10 cellular contexts compared by ENCODE assay signal in genomic region chr21:45072963-45073300, GRCh38. TPM values are rescaled to one million over a fixed set of nuclear protein-coding genes. Genes with fewer than 3 reads are reported as not detected.
DNase-seq lines count a peak whose midpoint lies in the region; ATAC-seq, FAIRE-seq and TF ChIP-seq lines count a peak whose summit lies in the region.
"Had no signal": no experiment of that assay in that cellular context is flagged by ENCODE, and none has a peak within 500 bp of the region (broad histone marks: within the 10 kb centered on the region; RNA-seq: fewer than 3 reads in every experiment).

No MANE protein-coding gene starts in this region.

- DNase-seq in SK-N-SH (no peak), HCT116 (ENCODE audit: low read depth, low spot score) (no peak), H1 (ENCODE audit: low read depth in 1 of 2, low spot score in 2 of 2) (no peak), retina (peak; percentile 33), GM19238 (ENCODE audit: insufficient read length, low spot score) (no peak)
- DNase-seq: 8988T, MV-4-11 had no signal

- H3K4me1 Mint-ChIP-seq in stimulated activated memory B cell treated with anti-CD40 and anti-IgM and Interleukin-4, amounts not matched to agents 10 μg/mL and 1 μg/mL and 100 μg/mL, for 72 hours, result peaks cover 24% of the 10 kb centered on the region

- H3K9me3 ChIP-seq in SK-N-SH (no peaks in the 10 kb centered on the region), HCT116 (ENCODE audit: control insufficient read depth in 1 of 2, insufficient read depth in 1 of 2, low read depth in 1 of 2, low read length in 2 of 2) (no peaks in the 10 kb centered on the region), H1 (ENCODE audit: insufficient read depth in 2 of 2, low read depth in 1 of 2, low read length in 1 of 2) (no peaks in the 10 kb centered on the region)

- peak overlapping the region; percentile 72; the same call in 1 of the 2 replicates for H2BK15ac ChIP-seq in H1 (ENCODE audit: low read length)

- no peak overlapping the region for H3K23ac ChIP-seq in H1 (ENCODE audit: insufficient read length)

- TF ChIP-seq RAD21 in SK-N-SH (IDR thresholded peaks at IDR 0.05; ENCODE audit: low read length) (no peak), HCT116 (IDR thresholded peaks at IDR 0.05; ENCODE audit: low read depth) (no peak), H1 (IDR thresholded peaks at IDR 0.05 in 1 of 2, conservative IDR thresholded peaks at IDR 0.05 in 1 of 2; ENCODE audit: low read depth in 2 of 2, low read length in 2 of 2) (no peak)

- CTCF ChIA-PET in SK-N-SH (lab: Yijun Ruan, JAX), result interaction anchor here (0.9 to 2.7 kb wide), 4 partner anchors 25 to 65 kb away, joined by 3 to 19 read pairs (median 3); no protein-coding TSS in a partner anchor
- CTCF ChIA-PET in HCT116 (lab: Charles Lee), result no interaction called here
- CTCF ChIA-PET in H1 (lab: Charles Lee; ENCODE audit: partially characterized antibody), result interaction anchor here (0.8 to 2.8 kb wide), 3 partner anchors 24 to 65 kb away, joined by 4 to 9 read pairs (median 4); no protein-coding TSS in a partner anchor

- H3K27me3 Mint-ChIP-seq in stimulated activated memory B cell treated with anti-CD40 and anti-IgM and Interleukin-4, amounts not matched to agents 10 μg/mL and 1 μg/mL and 100 μg/mL, for 72 hours, result no peaks in the 10 kb centered on the region

- H4K20me1 ChIP-seq in SK-N-SH (ENCODE audit: insufficient read depth) (no peaks in the 10 kb centered on the region), HCT116 (ENCODE audit: insufficient read depth) (no peaks in the 10 kb centered on the region), H1 (replicated peaks in 1 of 2; ENCODE audit: control insufficient read depth in 1 of 2, insufficient read depth in 2 of 2, low read length in 2 of 2) (peaks cover 3 to 11% of the 10 kb centered on the region in 2 experiments)

- no peak overlapping the region for H2BK120ac ChIP-seq in H1 (replicated peaks; ENCODE audit: low read depth, low read length)

- no peaks in the 10 kb centered on the region for H3K79me1 ChIP-seq in H1 (ENCODE audit: low read depth, low read length)

- H3F3A ChIP-seq in SK-N-SH (replicated peaks; ENCODE audit: insufficient read depth), result peaks cover 3% of the 10 kb centered on the region

- RAD21 ChIA-PET in HCT116 (lab: Charles Lee; ENCODE audit: low non-redundant PET in 1 of 2, low total read pairs in 2 of 2, uncharacterized antibody in 2 of 2, unreplicated experiment in 2 of 2), result no interaction called here

- H2AFZ ChIP-seq in SK-N-SH (ENCODE audit: low read depth) (no peak overlapping the region), HCT116 (ENCODE audit: low read depth, low read length, poor library complexity, severe bottlenecking) (no peak overlapping the region), H1 (ENCODE audit: low read length) (no peak overlapping the region)

- intact Hi-C loops in HCT116 (cut with micrococcal nuclease), result no loop called here

- no peak overlapping the region for H2AK5ac ChIP-seq in H1 (ENCODE audit: low read depth, low read length)

- no peak overlapping the region for H2BK20ac ChIP-seq in H1 (ENCODE audit: low read length)

- H3K27ac Mint-ChIP-seq in stimulated activated memory B cell treated with anti-CD40 and anti-IgM and Interleukin-4, amounts not matched to agents 10 μg/mL and 1 μg/mL and 100 μg/mL, for 72 hours, result no peak overlapping the region

- TF ChIP-seq EP300 in SK-N-SH (IDR thresholded peaks at IDR 0.05; ENCODE audit: borderline replicate concordance in 1 of 2, low read depth in 1 of 2, low read length in 1 of 2) (no peak), H1 (IDR thresholded peaks at IDR 0.05; ENCODE audit: borderline replicate concordance in 1 of 2, low read depth in 2 of 2, low read length in 2 of 2) (no peak)

- no peak overlapping the region for H3K4me3 Mint-ChIP-seq in stimulated activated memory B cell treated with anti-CD40 and anti-IgM and Interleukin-4, amounts not matched to agents 10 μg/mL and 1 μg/mL and 100 μg/mL, for 72 hours

- H4K8ac ChIP-seq in H1 (ENCODE audit: extremely low read depth, insufficient read depth, low read length), result no peak overlapping the region

- H3K14ac ChIP-seq in H1 (ENCODE audit: insufficient read length), result no peak overlapping the region

- H3K23me2 ChIP-seq in H1 (ENCODE audit: low read depth, low read length), result peaks cover 8% of the 10 kb centered on the region; the same call in 1 of the 2 replicates

- H3K36me3 ChIP-seq in SK-N-SH (replicated peaks in 1 of 2; ENCODE audit: control insufficient read depth in 1 of 2, insufficient read depth in 2 of 2, low read length in 1 of 2), result no peaks in the 10 kb centered on the region
- no peaks in the 10 kb centered on the region for H3K36me3 ChIP-seq in HCT116 (ENCODE audit: control insufficient read depth in 1 of 2, insufficient read depth in 2 of 2, low read length in 2 of 2)
- H3K36me3 ChIP-seq in H1 (ENCODE audit: control insufficient read depth in 2 of 4, insufficient read depth in 4 of 4, low read length in 3 of 4), result no peaks in the 10 kb centered on the region

- H3K27ac ChIP-seq in SK-N-SH (ENCODE audit: low read depth in 2 of 2, low read length in 1 of 2) (no peak overlapping the region), HCT116 (ENCODE audit: low read depth, low read length) (no peak overlapping the region), H1 (ENCODE audit: low read depth, low read length) (no peak overlapping the region)

- TF ChIP-seq CTCF in SK-N-SH (IDR thresholded peaks at IDR 0.05), result no peak
- TF ChIP-seq CTCF in HCT116 (IDR thresholded peaks at IDR 0.05 in 2 of 3, conservative IDR thresholded peaks at IDR 0.05 in 1 of 3; ENCODE audit: borderline replicate concordance in 1 of 3, insufficient read depth in 1 of 3, low read depth in 2 of 3, low read length in 2 of 3), result no peak
- TF ChIP-seq CTCF in H1 (IDR thresholded peaks at IDR 0.05; ENCODE audit: control extremely low read depth in 1 of 3, insufficient read depth in 1 of 3, low read depth in 1 of 3, low read length in 3 of 3), result no peak

- peaks cover 21% of the 10 kb centered on the region; the same call in 1 of the 2 replicates for H3K79me2 ChIP-seq in SK-N-SH (ENCODE audit: insufficient read depth)
- peaks cover 13% of the 10 kb centered on the region; the same call in 1 of the 2 replicates for H3K79me2 ChIP-seq in HCT116 (ENCODE audit: insufficient read depth, low read length)
- no peaks in the 10 kb centered on the region; a peak in 1 of 4 replicates for H3K79me2 ChIP-seq in H1 (ENCODE audit: control insufficient read depth in 1 of 2, insufficient read depth in 2 of 2, low read length in 2 of 2)

- H3K4ac ChIP-seq in H1 (replicated peaks; ENCODE audit: insufficient read length, low read depth, low read length), result no peak overlapping the region

- H3K27me3 ChIP-seq in SK-N-SH (ENCODE audit: insufficient read depth) (no peaks in the 10 kb centered on the region), HCT116 (ENCODE audit: insufficient read depth, low read length) (no peaks in the 10 kb centered on the region), H1 (replicated peaks in 1 of 4; ENCODE audit: control insufficient read depth in 3 of 4, extremely low read depth in 1 of 4, insufficient read depth in 3 of 4, low read length in 3 of 4) (peaks cover 4 to 18% (median 14%) of the 10 kb centered on the region in 4 experiments; a peak in 6 of 7 replicates)

- H3K36me3 Mint-ChIP-seq in stimulated activated memory B cell treated with anti-CD40 and anti-IgM and Interleukin-4, amounts not matched to agents 10 μg/mL and 1 μg/mL and 100 μg/mL, for 72 hours, result no peaks in the 10 kb centered on the region

- H2BK12ac ChIP-seq in H1 (ENCODE audit: low read depth, low read length), result no peak overlapping the region

- TF ChIP-seq POLR2A in HCT116 (IDR thresholded peaks at IDR 0.05; ENCODE audit: borderline replicate concordance, extremely low read depth, insufficient read depth, insufficient read length) (no peak), H1 (IDR thresholded peaks at IDR 0.05; ENCODE audit: control extremely low read depth in 1 of 2, low read depth in 2 of 2, low read length in 2 of 2) (no peak)

- no peak overlapping the region for H3K9ac ChIP-seq in SK-N-SH
- no peak overlapping the region for H3K9ac ChIP-seq in HCT116 (ENCODE audit: low read length)
- no peak overlapping the region for H3K9ac ChIP-seq in H1 (replicated peaks in 1 of 4; ENCODE audit: extremely low read depth in 1 of 4, low read depth in 3 of 4, low read length in 3 of 4)

- no peaks in the 10 kb centered on the region for H3K9me3 Mint-ChIP-seq in stimulated activated memory B cell treated with anti-CD40 and anti-IgM and Interleukin-4, amounts not matched to agents 10 μg/mL and 1 μg/mL and 100 μg/mL, for 72 hours

- H3K4me2 ChIP-seq in SK-N-SH (peak overlapping the region; percentile 76; the same call in 1 of the 2 replicates), HCT116 (ENCODE audit: low read length) (peak overlapping the region; percentile 70), H1 (ENCODE audit: insufficient read depth in 1 of 2, low read depth in 2 of 2, low read length in 2 of 2) (peak overlapping the region in 1 of 2 experiments; percentile 71; a peak in 1 of 4 replicates)

- no peak overlapping the region for H2BK5ac ChIP-seq in H1 (ENCODE audit: low read depth, low read length)

- POLR2A ChIA-PET in SK-N-SH (lab: Yijun Ruan, JAX) (no interaction called here), HCT116 (lab: Charles Lee) (no interaction called here), H1 (lab: Charles Lee; ENCODE audit: partially characterized antibody) (no interaction called here)

- no peak overlapping the region for H4K5ac ChIP-seq in H1 (ENCODE audit: insufficient read length, low read depth, low read length)

- H3K9me2 ChIP-seq in SK-N-SH (no peaks in the 10 kb centered on the region), HCT116 (ENCODE audit: insufficient read depth) (no peaks in the 10 kb centered on the region)

- no peak overlapping the region for H4K91ac ChIP-seq in H1 (replicated peaks; ENCODE audit: insufficient read length, low read length)

- peaks cover 5 to 30% of the 10 kb centered on the region in 2 experiments; a peak in 3 of 4 replicates for H3K4me1 ChIP-seq in SK-N-SH (ENCODE audit: control insufficient read depth in 1 of 2, insufficient read depth in 2 of 2, low read depth in 1 of 2, low read length in 1 of 2)
- H3K4me1 ChIP-seq in HCT116 (ENCODE audit: control insufficient read depth in 1 of 2, insufficient read depth in 2 of 2, low read length in 2 of 2), result peaks cover 7 to 14% of the 10 kb centered on the region in 2 experiments
- peaks cover 0 to 7% (median 4%) of the 10 kb centered on the region in 4 experiments; a peak in 3 of 7 replicates for H3K4me1 ChIP-seq in H1 (replicated peaks in 1 of 4; ENCODE audit: control insufficient read depth in 3 of 4, insufficient read depth in 4 of 4, low read length in 3 of 4)

- no peak overlapping the region for H3K56ac ChIP-seq in H1 (replicated peaks; ENCODE audit: insufficient read length, low read depth, low read length)

- no peak for FAIRE-seq in H1 (lab: Jason Lieb, UNC)

- H3K4me3 ChIP-seq in SK-N-SH (ENCODE audit: low read depth in 2 of 2, low read length in 1 of 2) (no peak overlapping the region; a peak in 1 of 4 replicates), HCT116 (replicated peaks in 1 of 2; ENCODE audit: low read depth in 1 of 2, low read length in 2 of 2) (peak overlapping the region in 1 of 2 experiments; percentile 67; a peak in 2 of 4 replicates), H1 (ENCODE audit: extremely low read depth in 1 of 4, insufficient read depth in 2 of 4, low read depth in 3 of 4, low read length in 4 of 4) (peak overlapping the region in 1 of 4 experiments; percentile 66; a peak in 1 of 8 replicates)

- WGBS in SK-N-SH (ENCODE audit: low lambda C conversion rate), result 97% methylated on average over 21 of the region's 21 CpGs
- 93% methylated on average over 14 of the region's 21 CpGs; no CpG with 5 or more reads in 1 of the 2 experiments for WGBS in H1 (ENCODE audit: extremely low coverage in 1 of 2, insufficient coverage in 1 of 2, insufficient read length in 1 of 2, insufficient replicate concordance in 2 of 2, low coverage in 1 of 2, low lambda C conversion rate in 2 of 2, missing lambda C conversion rate in 1 of 2), 2 experiments

- no peak overlapping the region for H3K18ac ChIP-seq in H1 (ENCODE audit: extremely low read depth, low read length)

- BruUV-seq in HCT116 (replicated peaks; lab: Mats Ljungman, UMichigan), result no TSS peak

- ATAC-seq in SK-N-SH treated with all-trans-retinoic acid at 6 μM for 48 hours (no peak), HCT116 (no peak), GM19328 (IDR thresholded peaks at IDR 0.05; ENCODE audit: unreplicated experiment) (no peak)
- no peak for ATAC-seq in stimulated activated memory B cell treated with anti-CD40 and anti-IgM and Interleukin-4, amounts not matched to agents 10 μg/mL and 1 μg/mL and 100 μg/mL, for 72 hours

RNA-seq across cellular contexts. Expression of gene ADARB1, which starts 1.4 kb away (rescaled TPM):
- 7.6 and 7.8 TPM in 2 replicates for polyA plus RNA-seq in SK-N-SH (2012; rRNA removed)
- 5.7 and 6.8 TPM in 2 replicates for polyA plus RNA-seq in SK-N-SH (2012; cell fraction: cytosol; rRNA removed)
- 27.2 and 32.0 TPM in 2 replicates for polyA plus RNA-seq in SK-N-SH (2012; cell fraction: nucleus; rRNA removed)
- 13.5 TPM for total RNA-seq in HCT116 (2021; ENCODE audit: unreplicated experiment)
- polyA plus RNA-seq in HCT116 (2012), result 6.1 and 7.0 TPM in 2 replicates
- 11.1 and 14.9 TPM in 2 replicates for total RNA-seq in H1 (2021; fragmentation: NEBNext Ultra II Directional; extraction: Animal tissue kit (Norgen Biotek cat#: 25700))
- 4.6 and 4.7 TPM in 2 replicates for polyA plus RNA-seq in H1 (2011; rRNA removed)
- polyA plus RNA-seq in H1 (2011; cell fraction: cytosol; rRNA removed), result 6.0 TPM
- polyA plus RNA-seq in H1 (2011; cell fraction: nucleus; rRNA removed), result 12.2 TPM
- 6.4 to 8.1 TPM (median 7.4 TPM) in 4 replicates for polyA plus RNA-seq in H1 (2012, experiment 1 of 2)
- 2.9 TPM for polyA plus RNA-seq in H1 (2012, experiment 2 of 2)
- polyA plus RNA-seq in H1 (2013, experiment 1 of 2), result 4.8 TPM
- 4.6 TPM for polyA plus RNA-seq in H1 (2013, experiment 2 of 2)
- 10.8 and 12.8 TPM in 2 replicates for polyA minus RNA-seq in H1 (2011; rRNA and poly(A)+ RNA removed)
- 9.3 TPM for polyA minus RNA-seq in H1 (2011; cell fraction: cytosol; rRNA and poly(A)+ RNA removed)
- 15.1 TPM for polyA minus RNA-seq in H1 (2011; cell fraction: nucleus; rRNA and poly(A)+ RNA removed)

Comparison
In these comparisons a context has a peak if more than half of its experiments do, and no peak if none do; other contexts are left out.
1. Of the 17 proteins assayed by ChIP-seq in both H1 and SK-N-SH: peak only in H1: TEAD4; only in SK-N-SH: none; in both: none; in neither: 16.